Comparison of ENCODE assay signal across 1 cellular context in genomic region chr19:45473366-45474190, GRCh38.
TF ChIP-seq lines count a peak whose summit lies in the region.

No MANE protein-coding gene starts in this region.

TF ChIP-seq in SK-N-SH treated with all-trans-retinoic acid at 6 μM for 48 hours, 23 proteins besides CTCF, POLR2A, EP300 and RAD21:
- TF ChIP-seq, protein P1, sequence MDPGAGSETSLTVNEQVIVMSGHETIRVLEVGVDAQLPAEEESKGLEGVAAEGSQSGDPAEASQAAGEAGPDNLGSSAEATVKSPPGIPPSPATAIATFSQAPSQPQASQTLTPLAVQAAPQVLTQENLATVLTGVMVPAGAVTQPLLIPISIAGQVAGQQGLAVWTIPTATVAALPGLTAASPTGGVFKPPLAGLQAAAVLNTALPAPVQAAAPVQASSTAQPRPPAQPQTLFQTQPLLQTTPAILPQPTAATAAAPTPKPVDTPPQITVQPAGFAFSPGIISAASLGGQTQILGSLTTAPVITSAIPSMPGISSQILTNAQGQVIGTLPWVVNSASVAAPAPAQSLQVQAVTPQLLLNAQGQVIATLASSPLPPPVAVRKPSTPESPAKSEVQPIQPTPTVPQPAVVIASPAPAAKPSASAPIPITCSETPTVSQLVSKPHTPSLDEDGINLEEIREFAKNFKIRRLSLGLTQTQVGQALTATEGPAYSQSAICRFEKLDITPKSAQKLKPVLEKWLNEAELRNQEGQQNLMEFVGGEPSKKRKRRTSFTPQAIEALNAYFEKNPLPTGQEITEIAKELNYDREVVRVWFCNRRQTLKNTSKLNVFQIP (CRISPR knock-in tag; IDR thresholded peaks at IDR 0.05; ENCODE audit: borderline replicate concordance, low read depth), result no peak
- TF ChIP-seq, protein P2, sequence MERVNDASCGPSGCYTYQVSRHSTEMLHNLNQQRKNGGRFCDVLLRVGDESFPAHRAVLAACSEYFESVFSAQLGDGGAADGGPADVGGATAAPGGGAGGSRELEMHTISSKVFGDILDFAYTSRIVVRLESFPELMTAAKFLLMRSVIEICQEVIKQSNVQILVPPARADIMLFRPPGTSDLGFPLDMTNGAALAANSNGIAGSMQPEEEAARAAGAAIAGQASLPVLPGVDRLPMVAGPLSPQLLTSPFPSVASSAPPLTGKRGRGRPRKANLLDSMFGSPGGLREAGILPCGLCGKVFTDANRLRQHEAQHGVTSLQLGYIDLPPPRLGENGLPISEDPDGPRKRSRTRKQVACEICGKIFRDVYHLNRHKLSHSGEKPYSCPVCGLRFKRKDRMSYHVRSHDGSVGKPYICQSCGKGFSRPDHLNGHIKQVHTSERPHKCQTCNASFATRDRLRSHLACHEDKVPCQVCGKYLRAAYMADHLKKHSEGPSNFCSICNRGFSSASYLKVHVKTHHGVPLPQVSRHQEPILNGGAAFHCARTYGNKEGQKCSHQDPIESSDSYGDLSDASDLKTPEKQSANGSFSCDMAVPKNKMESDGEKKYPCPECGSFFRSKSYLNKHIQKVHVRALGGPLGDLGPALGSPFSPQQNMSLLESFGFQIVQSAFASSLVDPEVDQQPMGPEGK (CRISPR knock-in tag; IDR thresholded peaks at IDR 0.05; ENCODE audit: borderline replicate concordance), result peak; percentile 11; the same call in 1 of the 2 replicates
TF ChIP-seq in SK-N-SH treated with all-trans-retinoic acid at 6 μM for 48 hours: peak in this region for 1.
